In the genomic region with DNA sequence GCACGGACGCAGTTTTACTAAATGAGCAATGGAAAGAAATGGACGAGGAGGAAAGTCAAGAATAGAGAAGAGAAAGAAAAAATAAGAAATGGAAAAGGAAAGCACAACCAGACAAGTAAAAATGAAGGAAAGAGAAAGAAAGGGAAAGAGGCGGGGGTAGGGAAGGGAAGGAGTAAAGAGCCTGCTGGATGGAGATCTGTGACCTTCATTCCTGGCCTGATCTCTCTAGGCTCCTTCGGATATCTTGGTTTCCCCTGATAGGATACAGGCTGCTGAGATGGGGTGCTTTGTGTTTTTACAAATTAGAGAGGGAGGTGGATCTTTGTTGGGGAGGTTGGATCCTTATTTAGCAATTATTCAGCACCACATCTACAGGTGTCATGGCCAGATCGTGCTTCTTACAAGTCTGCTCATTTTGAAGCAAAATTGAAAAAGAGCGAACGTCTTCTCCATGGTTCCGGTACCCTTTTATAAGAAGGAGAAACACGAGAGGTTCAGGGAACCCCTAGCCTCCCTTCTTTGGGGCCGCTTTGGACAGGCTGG, we compare ENCODE assay signal across 8 cellular contexts. TPM values are rescaled to one million over a fixed set of nuclear protein-coding genes. Genes with fewer than 3 reads are reported as not detected.
A peak's percentile ranks its signal among the peaks of the same experiment; 100 is the strongest.
DNase-seq lines count a peak whose midpoint lies in the region; ATAC-seq and TF ChIP-seq lines count a peak whose summit lies in the region.

No MANE protein-coding gene starts in this region.

- no peak overlapping the region for H3K27ac ChIP-seq in psoas muscle

- peaks cover 9% of the 10 kb centered on the region for H3K27me3 ChIP-seq in Loucy (ENCODE audit: insufficient read depth, low read length, poor library complexity, severe bottlenecking)
- H3K27me3 ChIP-seq in psoas muscle (ENCODE audit: insufficient read depth in 3 of 3, low read length in 2 of 3) = peaks cover 0 to 67% (median 16%) of the 10 kb centered on the region in 3 donors

- no peaks in the 10 kb centered on the region for H3K9me2 ChIP-seq in Loucy (replicated peaks; ENCODE audit: low read depth, low read length)

- TF ChIP-seq CTCF in Loucy (conservative IDR thresholded peaks at IDR 0.05; ENCODE audit: low read length) = no peak
- TF ChIP-seq CTCF in epithelial cell of proximal tubule (conservative IDR thresholded peaks at IDR 0.05; ENCODE audit: low read depth, low read length) = no peak
- TF ChIP-seq CTCF in psoas muscle (IDR thresholded peaks at IDR 0.05) = no peak

- WGBS in psoas muscle, 3 donors = 1 to 5% (median 3%) methylated on average over 11 of the region's 11 CpGs

- H3K4me1 ChIP-seq in Loucy (ENCODE audit: insufficient read depth, low read length, poor library complexity, severe bottlenecking) (peaks cover 15% of the 10 kb centered on the region), psoas muscle (peaks cover 30% of the 10 kb centered on the region)

- peak overlapping the region; percentile 83 for H3K4me3 ChIP-seq in Loucy (ENCODE audit: low read length, poor library complexity, severe bottlenecking)
- peak overlapping the region; percentile 55 for H3K4me3 ChIP-seq in epithelial cell of proximal tubule (ENCODE audit: low read depth, low read length)
- H3K4me3 ChIP-seq in psoas muscle = peak overlapping the region; percentile 67

- no peaks in the 10 kb centered on the region for H3K79me2 ChIP-seq in Loucy (ENCODE audit: insufficient read depth, low read length)

- no peaks in the 10 kb centered on the region for H3F3A ChIP-seq in Loucy (ENCODE audit: low read depth)

- H2AFZ ChIP-seq in Loucy (ENCODE audit: low read length) = peak overlapping the region; percentile 99

- peak overlapping the region; percentile 71 for H3K9ac ChIP-seq in Loucy (ENCODE audit: low read depth, low read length, poor library complexity, severe bottlenecking)

- intact Hi-C loops in psoas muscle (cut with DNase I) = no loop called here

- H3K4me2 ChIP-seq in Loucy (ENCODE audit: low read depth, low read length, poor library complexity, severe bottlenecking) = peak overlapping the region; percentile 96

- H3K36me3 ChIP-seq in Loucy (ENCODE audit: insufficient read depth, low read length) = no peaks in the 10 kb centered on the region
- no peaks in the 10 kb centered on the region for H3K36me3 ChIP-seq in psoas muscle (ENCODE audit: insufficient read depth in 1 of 2, low read depth in 1 of 2)

- peak; percentile 14 for ATAC-seq in GM18517 (IDR thresholded peaks at IDR 0.05; ENCODE audit: unreplicated experiment)
- ATAC-seq in psoas muscle = no peak

- H3K9me3 ChIP-seq in Loucy (ENCODE audit: insufficient read depth, low read depth, low read length) (no peaks in the 10 kb centered on the region), psoas muscle (no peaks in the 10 kb centered on the region)

- DNase-seq in epithelial cell of proximal tubule (ENCODE audit: low read depth) (no peak), psoas muscle (no peak), UCSD-AML1 (lab: John Stamatoyannopoulos, UW; ENCODE audit: unreplicated experiment) (no peak), mucosa of gallbladder (ENCODE audit: low spot score) (no peak), HPDE6-E6E7 (ENCODE audit: extremely low spot score) (no peak), SHP77 treated with DMSO at 0.1 percent for 48 hours (lab: John Stamatoyannopoulos, UW) (no peak)

- no peaks in the 10 kb centered on the region for H4K20me1 ChIP-seq in Loucy (ENCODE audit: insufficient read depth, low read length, poor library complexity, severe bottlenecking)

RNA-seq across cellular contexts. Expression of gene LRP2, which starts 0.8 kb away (rescaled TPM):
- total RNA-seq in epithelial cell of proximal tubule = 0.17 TPM in 1 of 2 replicates, not detected in the other
- under 1 TPM in 1 of 4 donors, not detected in 3; 0.02 TPM for total RNA-seq in psoas muscle
- not detected for polyA plus RNA-seq in psoas muscle
- total RNA-seq in mucosa of gallbladder = 13.6 TPM

Comparison
In these comparisons a context has a peak if more than half of its experiments do, and no peak if none do; other contexts are left out.
1. RNA of gene LRP2, which starts 0.8 kb away (total RNA-seq): 13.6 TPM in mucosa of gallbladder (single experiment); 0.17 TPM in epithelial cell of proximal tubule and 0.02 TPM in psoas muscle; every median in the first group is over 10 times any median in the second.
2. Peak in every context shown above with its lines, with median percentiles within 50 percentile points of each other: H3K4me3 ChIP-seq.